Comparison of ENCODE assay signal across 19 cellular contexts in the genomic region with DNA sequence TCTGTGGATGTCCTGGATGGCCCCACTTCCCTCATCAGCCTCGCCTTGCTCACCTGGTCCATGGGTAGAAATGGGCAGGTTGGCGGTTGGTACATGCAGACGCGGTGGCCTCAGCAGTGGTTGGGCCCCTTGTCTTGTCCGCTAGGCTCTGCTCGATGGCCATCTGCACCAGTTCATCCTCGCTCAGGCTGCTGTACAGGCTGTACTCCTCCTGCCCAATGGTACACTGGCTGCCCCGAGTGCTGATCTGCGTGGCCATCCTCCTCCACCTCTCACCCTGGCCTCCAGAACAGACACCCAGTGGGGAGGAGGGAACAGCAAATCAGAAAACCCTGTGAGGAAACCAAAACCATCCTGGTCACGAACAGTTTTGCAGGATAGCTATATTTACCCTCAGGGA. TPM values are rescaled to one million over a fixed set of nuclear protein-coding genes. Genes with fewer than 3 reads are reported as not detected.
DNase-seq lines count a peak whose midpoint lies in the region; ATAC-seq, FAIRE-seq and TF ChIP-seq lines count a peak whose summit lies in the region.
"Had no signal": no experiment of that assay in that cellular context is flagged by ENCODE, and none has a peak within 500 bp of the region (broad histone marks: within the 10 kb centered on the region; RNA-seq: fewer than 3 reads in every experiment).

No MANE protein-coding gene starts in this region.

- no peak for TF ChIP-seq CTCF in activated CD8-positive, alpha-beta T cell treated with anti-CD3 and anti-CD28 coated beads for 36 hours (IDR thresholded peaks at IDR 0.05)
- TF ChIP-seq CTCF in kidney (IDR thresholded peaks at IDR 0.05; ENCODE audit: borderline replicate concordance, extremely low read depth, insufficient read depth) (no peak), lower leg skin (IDR thresholded peaks at IDR 0.05) (no peak)

- POLR2A ChIA-PET in activated CD8-positive, alpha-beta T cell treated with anti-CD3 and anti-CD28 coated beads for 36 hours (lab: Charles Lee): interaction anchor here (0.8 to 8.4 kb wide), 4 partner anchors 9 to 71 kb away, joined by 3 to 180 read pairs (median 6); partner anchors contain the start of gene ASB2

- H3K4me1 ChIP-seq in kidney (ENCODE audit: control insufficient read depth in 1 of 2, insufficient read depth in 1 of 2, low read depth in 1 of 2, low read length in 2 of 2): peaks cover 0 to 12% of the 10 kb centered on the region in 2 donors

- H3K9ac ChIP-seq in kidney (ENCODE audit: low read length in 2 of 2): no peak overlapping the region
- H3K9ac ChIP-seq: GM23248, parathyroid adenoma had no signal

- no peak for FAIRE-seq in kidney (lab: Jason Lieb, UNC)
- FAIRE-seq: K562 had no signal

- ATAC-seq in activated CD8-positive, alpha-beta T cell treated with anti-CD3 and anti-CD28 coated beads for 36 hours: no peak
- ATAC-seq in stimulated activated naive B cell treated with anti-CD40 and anti-IgM and Interleukin-4, amounts not matched to agents 10 μg/mL and 1 μg/mL and 100 μg/mL, for 72 hours (replicated peaks): no peak
- ATAC-seq: K562 had no signal

- no peak for DNase-seq in activated naive CD4-positive, alpha-beta T cell treated with anti-CD3 and anti-CD28 coated beads, Interleukin-2, amount 10 ng/mL, durations not matched to agents 7 days and 5 days
- DNase-seq in activated naive CD4-positive, alpha-beta T cell treated with anti-CD3 and anti-CD28 coated beads, Interleukin-2, amount 50 U/mL, for 16 hours: no peak
- no peak for DNase-seq in activated CD8-positive, alpha-beta T cell treated with anti-CD3 and anti-CD28 coated beads for 36 hours
- DNase-seq in kidney: peak; percentile 49
- DNase-seq in stimulated activated naive B cell treated with anti-CD40 and anti-IgM and Interleukin-4, amounts not matched to agents 10 μg/mL and 1 μg/mL and 100 μg/mL, for 72 hours: no peak
- no peak for DNase-seq in stimulated activated naive CD4-positive, alpha-beta T cell treated with Interleukin-2 at 50 U/mL for 16 hours (lab: John Stamatoyannopoulos, UW)
- DNase-seq in lower leg skin (ENCODE audit: low spot score in 2 of 2): no peak
- DNase-seq in NCI-H2227 treated with DMSO at 0.1 percent for 48 hours (lab: John Stamatoyannopoulos, UW): no peak
- DNase-seq: ACHN; activated CD4-positive, CD25-positive, alpha-beta regulatory T cell treated with anti-CD3 and anti-CD28 coated beads, Interleukin-2, amount 50 U/mL, for 72 hours; amygdala; endodermal cell; GM23248; NCI-H2171; NK-92 treated with Interleukin-12 subunit alpha and Interleukin-12 subunit beta, amount 100 ng/mL, for 24 hours; T1000 had no signal

- H3K27ac ChIP-seq in kidney (ENCODE audit: low read depth in 2 of 2, low read length in 2 of 2): no peak overlapping the region
- H3K27ac ChIP-seq: parathyroid adenoma had no signal

- intact Hi-C loops in activated CD8-positive, alpha-beta T cell treated with anti-CD3 and anti-CD28 coated beads for 36 hours (cut with micrococcal nuclease): no loop called here
- intact Hi-C loops in kidney (cut with DNase I) (no loop called here), lower leg skin (cut with DNase I; ENCODE audit: low total_unique reads) (no loop called here)

- no peak for TF ChIP-seq POLR2A in lower leg skin (IDR thresholded peaks at IDR 0.05)

- no peaks in the 10 kb centered on the region for H3K27me3 Mint-ChIP-seq in activated naive CD4-positive, alpha-beta T cell treated with anti-CD3 and anti-CD28 coated beads, Interleukin-2, amount 10 ng/mL, durations not matched to agents 7 days and 5 days
- H3K27me3 Mint-ChIP-seq in activated CD8-positive, alpha-beta T cell treated with anti-CD3 and anti-CD28 coated beads for 36 hours: no peaks in the 10 kb centered on the region
- H3K27me3 Mint-ChIP-seq in stimulated activated naive B cell treated with anti-CD40 and anti-IgM and Interleukin-4, amounts not matched to agents 10 μg/mL and 1 μg/mL and 100 μg/mL, for 72 hours: no peaks in the 10 kb centered on the region

- WGBS in lower leg skin, 2 donors: 94 to 96% methylated on average over 10 of the region's 10 CpGs

- no peaks in the 10 kb centered on the region for H3K9me3 ChIP-seq in kidney (ENCODE audit: control insufficient read depth in 1 of 2, low read length in 2 of 2)

- H3K4me3 Mint-ChIP-seq in activated naive CD4-positive, alpha-beta T cell treated with anti-CD3 and anti-CD28 coated beads, Interleukin-2, amount 10 ng/mL, durations not matched to agents 7 days and 5 days: no peak overlapping the region
- H3K4me3 Mint-ChIP-seq in activated CD8-positive, alpha-beta T cell treated with anti-CD3 and anti-CD28 coated beads for 36 hours: no peak overlapping the region
- no peak overlapping the region for H3K4me3 Mint-ChIP-seq in stimulated activated naive B cell treated with anti-CD40 and anti-IgM and Interleukin-4, amounts not matched to agents 10 μg/mL and 1 μg/mL and 100 μg/mL, for 72 hours
- H3K4me3 Mint-ChIP-seq: endodermal cell had no signal

- H3K4me3 ChIP-seq in kidney (ENCODE audit: low read length in 2 of 2) (no peak overlapping the region), lower leg skin (ENCODE audit: low read depth, poor library complexity, severe bottlenecking) (no peak overlapping the region)
- H3K4me3 ChIP-seq: GM23248, K562 had no signal

- H3K36me3 Mint-ChIP-seq in activated naive CD4-positive, alpha-beta T cell treated with anti-CD3 and anti-CD28 coated beads, Interleukin-2, amount 10 ng/mL, durations not matched to agents 7 days and 5 days: peaks cover 56% of the 10 kb centered on the region
- H3K36me3 Mint-ChIP-seq in activated CD8-positive, alpha-beta T cell treated with anti-CD3 and anti-CD28 coated beads for 36 hours (ENCODE audit: low read depth): peaks cover 17% of the 10 kb centered on the region
- H3K36me3 Mint-ChIP-seq in stimulated activated naive B cell treated with anti-CD40 and anti-IgM and Interleukin-4, amounts not matched to agents 10 μg/mL and 1 μg/mL and 100 μg/mL, for 72 hours: peaks cover 9 to 10% of the 10 kb centered on the region in 2 donors

- peaks cover 96% of the 10 kb centered on the region for H3K4me1 Mint-ChIP-seq in activated naive CD4-positive, alpha-beta T cell treated with anti-CD3 and anti-CD28 coated beads, Interleukin-2, amount 10 ng/mL, durations not matched to agents 7 days and 5 days
- H3K4me1 Mint-ChIP-seq in activated CD8-positive, alpha-beta T cell treated with anti-CD3 and anti-CD28 coated beads for 36 hours (ENCODE audit: low read depth): peaks cover 84% of the 10 kb centered on the region
- peaks cover 83 to 99% of the 10 kb centered on the region in 2 donors for H3K4me1 Mint-ChIP-seq in stimulated activated naive B cell treated with anti-CD40 and anti-IgM and Interleukin-4, amounts not matched to agents 10 μg/mL and 1 μg/mL and 100 μg/mL, for 72 hours

- H3K36me3 ChIP-seq in kidney (ENCODE audit: control insufficient read depth in 1 of 2, insufficient read depth in 2 of 2, low read length in 2 of 2): no peaks in the 10 kb centered on the region

- CTCF ChIA-PET in activated naive CD4-positive, alpha-beta T cell treated with anti-CD3 and anti-CD28 coated beads, Interleukin-2, amount 10 ng/mL, durations not matched to agents 7 days and 5 days (lab: Charles Lee): interaction anchor here (1.9 kb wide), 1 partner anchor 22 kb away, joined by 5 read pairs; no protein-coding TSS in a partner anchor
- CTCF ChIA-PET in activated CD8-positive, alpha-beta T cell treated with anti-CD3 and anti-CD28 coated beads for 36 hours (lab: Charles Lee): interaction anchor here (1.3 to 12.0 kb wide), 2 partner anchors 26 to 37 kb away, joined by 4 to 170 read pairs; no protein-coding TSS in a partner anchor

- peak overlapping the region; percentile 100 for H3K27ac Mint-ChIP-seq in activated naive CD4-positive, alpha-beta T cell treated with anti-CD3 and anti-CD28 coated beads, Interleukin-2, amount 10 ng/mL, durations not matched to agents 7 days and 5 days
- H3K27ac Mint-ChIP-seq in activated CD8-positive, alpha-beta T cell treated with anti-CD3 and anti-CD28 coated beads for 36 hours: peak overlapping the region; percentile 99
- peak overlapping the region; percentile 1 for H3K27ac Mint-ChIP-seq in stimulated activated naive B cell treated with anti-CD40 and anti-IgM and Interleukin-4, amounts not matched to agents 10 μg/mL and 1 μg/mL and 100 μg/mL, for 72 hours
- H3K27ac Mint-ChIP-seq: endodermal cell had no signal

- H3K9me3 Mint-ChIP-seq in activated naive CD4-positive, alpha-beta T cell treated with anti-CD3 and anti-CD28 coated beads, Interleukin-2, amount 10 ng/mL, durations not matched to agents 7 days and 5 days: peaks cover 10% of the 10 kb centered on the region
- H3K9me3 Mint-ChIP-seq in activated CD8-positive, alpha-beta T cell treated with anti-CD3 and anti-CD28 coated beads for 36 hours: peaks cover 5% of the 10 kb centered on the region
- peaks cover 7 to 8% of the 10 kb centered on the region in 2 donors for H3K9me3 Mint-ChIP-seq in stimulated activated naive B cell treated with anti-CD40 and anti-IgM and Interleukin-4, amounts not matched to agents 10 μg/mL and 1 μg/mL and 100 μg/mL, for 72 hours
- H3K9me3 Mint-ChIP-seq: endodermal cell had no signal

RNA-seq across cellular contexts. Expression of gene ASB2, which starts 12.1 kb away (rescaled TPM):
- total RNA-seq in activated CD8-positive, alpha-beta T cell treated with anti-CD3 and anti-CD28 coated beads for 36 hours: 10 to 100 TPM; 11.7 to 12.7 TPM
- total RNA-seq in kidney: 3.7 TPM
- 0.97 TPM for polyA plus RNA-seq in kidney (ENCODE audit: insufficient read depth, low read depth, low replicate concordance)
- 1 to 10 TPM in 2 of 4 donors, under 1 TPM in 2; 0.46 to 5.4 (median 1.8) TPM for total RNA-seq in lower leg skin
- total RNA-seq: GM23248, K562 had no signal
- polyA plus RNA-seq: K562 had no signal

RNA-seq across cellular contexts. Expression of gene CCDC197, which starts 32.8 kb away (rescaled TPM):
- total RNA-seq in activated CD8-positive, alpha-beta T cell treated with anti-CD3 and anti-CD28 coated beads for 36 hours: not detected
- not detected for total RNA-seq in kidney
- not detected for polyA plus RNA-seq in kidney (ENCODE audit: insufficient read depth, low read depth, low replicate concordance)
- total RNA-seq in lower leg skin: not detected
- total RNA-seq: cerebellum, endodermal cell, GM23248, K562 had no signal
- polyA plus RNA-seq: GM23248, K562 had no signal

RNA-seq across cellular contexts. Expression of gene FAM181A, which starts 37.1 kb away (rescaled TPM):
- not detected for total RNA-seq in activated CD8-positive, alpha-beta T cell treated with anti-CD3 and anti-CD28 coated beads for 36 hours
- total RNA-seq in kidney (not detected), lower leg skin (not detected)
- not detected for polyA plus RNA-seq in kidney (ENCODE audit: insufficient read depth, low read depth, low replicate concordance)
- total RNA-seq: endodermal cell, GM23248, K562 had no signal
- polyA plus RNA-seq: GM23248, K562 had no signal

Comparison
In these comparisons a context has a peak if more than half of its experiments do, and no peak if none do; other contexts are left out.
1. H3K27ac Mint-ChIP-seq: peak in every context shown above with its lines; median percentile 100 in activated naive CD4-positive, alpha-beta T cell treated with anti-CD3 and anti-CD28 coated beads, Interleukin-2, amount 10 ng/mL, durations not matched to agents 7 days and 5 days; 99 in activated CD8-positive, alpha-beta T cell treated with anti-CD3 and anti-CD28 coated beads for 36 hours; 1 in stimulated activated naive B cell treated with anti-CD40 and anti-IgM and Interleukin-4, amounts not matched to agents 10 μg/mL and 1 μg/mL and 100 μg/mL, for 72 hours.